ENCODE assay signal across 20 cellular contexts in genomic region chr2:100983684-100984310, GRCh38. TPM values are rescaled to one million over a fixed set of nuclear protein-coding genes. Genes with fewer than 3 reads are reported as not detected.
DNase-seq lines count a peak whose midpoint lies in the region; ATAC-seq and TF ChIP-seq lines count a peak whose summit lies in the region.
"Had no signal": no experiment of that assay in that cellular context is flagged by ENCODE, and none has a peak within 500 bp of the region (broad histone marks: within the 10 kb centered on the region; RNA-seq: fewer than 3 reads in every experiment).

No MANE protein-coding gene starts in this region.

- H3K27me3 ChIP-seq in SK-N-SH (ENCODE audit: insufficient read depth) (no peaks in the 10 kb centered on the region), dorsolateral prefrontal cortex (no peaks in the 10 kb centered on the region), right lobe of liver (no peaks in the 10 kb centered on the region)
- H3K27me3 ChIP-seq: BLaER1, body of pancreas, tibial artery had no signal

- CTCF ChIA-PET in SK-N-SH (lab: Yijun Ruan, JAX) = interaction anchor here (1.2 to 2.5 kb wide), 4 partner anchors 19 to 564 kb away, joined by 3 to 19 read pairs (median 10); no protein-coding TSS in a partner anchor
- CTCF ChIA-PET in activated naive CD4-positive, alpha-beta T cell treated with anti-CD3 and anti-CD28 coated beads for 36 hours (lab: Charles Lee) = interaction anchor here (0.9 to 1.0 kb wide), 2 partner anchors 15 to 377 kb away, joined by 3 to 4 read pairs; no protein-coding TSS in a partner anchor

- intact Hi-C loops in dorsolateral prefrontal cortex (cut with DNase I) (loop anchor here (2.0 to 10.0 kb wide), 4 partner anchors 59 to 559 kb away; partner anchors contain the start of gene NPAS2 (in 1 of the 2)), right lobe of liver (cut with DNase I) (loop anchor here (5.0 to 10.0 kb wide), 3 partner anchors 256 to 369 kb away; no protein-coding TSS in a partner anchor)
- intact Hi-C loops in activated naive CD4-positive, alpha-beta T cell treated with anti-CD3 and anti-CD28 coated beads for 36 hours (cut with micrococcal nuclease) = loop anchor here (2.0 to 10.0 kb wide), 2 partner anchors 261 to 719 kb away; no protein-coding TSS in a partner anchor

- H3F3A ChIP-seq in SK-N-SH (replicated peaks; ENCODE audit: insufficient read depth) = no peaks in the 10 kb centered on the region

- H3K27me3 Mint-ChIP-seq in activated naive CD4-positive, alpha-beta T cell treated with anti-CD3 and anti-CD28 coated beads for 36 hours (ENCODE audit: low read depth) = no peaks in the 10 kb centered on the region

- H3K27ac ChIP-seq in SK-N-SH (ENCODE audit: low read depth in 2 of 2, low read length in 1 of 2) = no peak overlapping the region; a peak in 1 of 4 replicates
- H3K27ac ChIP-seq in dorsolateral prefrontal cortex = peak overlapping the region in 57 of 59 donors; percentile 6 to 92 (median 74)
- H3K27ac ChIP-seq in right lobe of liver = peak overlapping the region in 1 of 3 donors; percentile 47
- H3K27ac ChIP-seq in temporal lobe (ENCODE audit: low read depth, low read length) = peak overlapping the region; percentile 83
- H3K27ac ChIP-seq: 22Rv1, BLaER1 had no signal

- H3K4me3 ChIP-seq in SK-N-SH (ENCODE audit: low read depth in 2 of 2, low read length in 1 of 2) = no peak overlapping the region
- H3K4me3 ChIP-seq in dorsolateral prefrontal cortex = no peak overlapping the region
- no peak overlapping the region for H3K4me3 ChIP-seq in right lobe of liver
- H3K4me3 ChIP-seq: BLaER1, body of pancreas, tibial artery had no signal

- H3K36me3 ChIP-seq in SK-N-SH (replicated peaks in 1 of 2; ENCODE audit: control insufficient read depth in 1 of 2, insufficient read depth in 2 of 2, low read length in 1 of 2) = peaks cover 10 to 46% of the 10 kb centered on the region in 2 experiments
- H3K36me3 ChIP-seq in right lobe of liver = peaks cover 0 to 6% (median 0%) of the 10 kb centered on the region in 4 donors
- H3K36me3 ChIP-seq: BLaER1 had no signal

- no peaks in the 10 kb centered on the region for H3K36me3 Mint-ChIP-seq in activated naive CD4-positive, alpha-beta T cell treated with anti-CD3 and anti-CD28 coated beads for 36 hours (ENCODE audit: low read depth)

- H4K20me1 ChIP-seq in SK-N-SH (ENCODE audit: insufficient read depth) = no peaks in the 10 kb centered on the region
- H4K20me1 ChIP-seq: BLaER1 had no signal

- 82% methylated on average over 11 of the region's 11 CpGs for WGBS in SK-N-SH (ENCODE audit: low lambda C conversion rate)
- 62% methylated on average over 11 of the region's 11 CpGs for WGBS in right lobe of liver (ENCODE audit: insufficient coverage, low coverage, low lambda C conversion rate, missing lambda C conversion rate)

- no peak overlapping the region for H3K4me3 Mint-ChIP-seq in activated naive CD4-positive, alpha-beta T cell treated with anti-CD3 and anti-CD28 coated beads for 36 hours

- H2AFZ ChIP-seq in SK-N-SH (ENCODE audit: low read depth) = no peak overlapping the region

- H3K9me3 ChIP-seq in SK-N-SH = no peaks in the 10 kb centered on the region
- no peaks in the 10 kb centered on the region for H3K9me3 ChIP-seq in right lobe of liver
- H3K9me3 ChIP-seq: BLaER1, body of pancreas, tibial artery had no signal

- no peak for TF ChIP-seq CTCF in SK-N-SH (IDR thresholded peaks at IDR 0.05)
- no peak for TF ChIP-seq CTCF in dorsolateral prefrontal cortex (IDR thresholded peaks at IDR 0.05 in 54 of 56, conservative IDR thresholded peaks at IDR 0.05 in 2 of 56; ENCODE audit: low read depth in 1 of 56, partially characterized antibody in 56 of 56)
- peak in 1 of 4 donors; percentile 9 for TF ChIP-seq CTCF in right lobe of liver (IDR thresholded peaks at IDR 0.05)

- no peak overlapping the region for H3K9ac ChIP-seq in SK-N-SH
- H3K9ac ChIP-seq: BLaER1 had no signal

- no peak overlapping the region for H3K27ac Mint-ChIP-seq in activated naive CD4-positive, alpha-beta T cell treated with anti-CD3 and anti-CD28 coated beads for 36 hours

- no peak for DNase-seq in SK-N-SH
- DNase-seq in dorsolateral prefrontal cortex = peak in 1 of 10 donors; percentile 16
- no peak for DNase-seq in right lobe of liver
- DNase-seq in activated naive CD4-positive, alpha-beta T cell treated with anti-CD3 and anti-CD28 coated beads for 36 hours = no peak
- no peak for DNase-seq in stimulated activated CD8-positive, alpha-beta memory T cell treated with anti-CD3 and anti-CD28 coated beads, Interleukin-4, amount 100 ng/mL, for 48 hours
- DNase-seq: activated CD8-positive, alpha-beta memory T cell treated with anti-CD3 and anti-CD28 coated beads, Interleukin-2, amount 50 U/mL, for 4 hours; activated naive CD4-positive, alpha-beta T cell treated with Interleukin-2 at 50 U/mL for 16 hours; body of pancreas; effector CD4-positive, alpha-beta T cell; GF-D8; NCI-H2081; NCI-H526; occipital lobe; T-helper 9 cell; tibial artery had no signal

- POLR2A ChIA-PET in SK-N-SH (lab: Yijun Ruan, JAX) = no interaction called here

- no peaks in the 10 kb centered on the region for H3K79me2 ChIP-seq in SK-N-SH (ENCODE audit: insufficient read depth)

- no peaks in the 10 kb centered on the region for H3K9me3 Mint-ChIP-seq in activated naive CD4-positive, alpha-beta T cell treated with anti-CD3 and anti-CD28 coated beads for 36 hours

- no peaks in the 10 kb centered on the region for H3K4me1 Mint-ChIP-seq in activated naive CD4-positive, alpha-beta T cell treated with anti-CD3 and anti-CD28 coated beads for 36 hours (ENCODE audit: low read depth)

- TF ChIP-seq EP300 in SK-N-SH (IDR thresholded peaks at IDR 0.05; ENCODE audit: borderline replicate concordance in 1 of 2, low read depth in 1 of 2, low read length in 1 of 2) = no peak

- no peak for TF ChIP-seq RAD21 in SK-N-SH (IDR thresholded peaks at IDR 0.05; ENCODE audit: low read length)

- H3K4me2 ChIP-seq in SK-N-SH = no peak overlapping the region
- H3K4me2 ChIP-seq: BLaER1 had no signal

- no peaks in the 10 kb centered on the region; a peak in 1 of 4 replicates for H3K4me1 ChIP-seq in SK-N-SH (ENCODE audit: control insufficient read depth in 1 of 2, insufficient read depth in 2 of 2, low read depth in 1 of 2, low read length in 1 of 2)
- H3K4me1 ChIP-seq in right lobe of liver = no peaks in the 10 kb centered on the region
- H3K4me1 ChIP-seq: body of pancreas had no signal

- H3K9me2 ChIP-seq in SK-N-SH = no peaks in the 10 kb centered on the region

- TF ChIP-seq POLR2A in right lobe of liver (IDR thresholded peaks at IDR 0.05) = no peak

- ATAC-seq in SK-N-SH treated with all-trans-retinoic acid at 6 μM for 48 hours (peak; percentile 35; the same call in 1 of the 3 replicates), right lobe of liver (peak; percentile 59 to 80 (median 70)), GM18511 (IDR thresholded peaks at IDR 0.05; ENCODE audit: unreplicated experiment) (no peak)
- ATAC-seq: body of pancreas had no signal

TF ChIP-seq in SK-N-SH, 30 proteins besides CTCF, POLR2A, EP300 and RAD21:
- TF ChIP-seq SIN3A (IDR thresholded peaks at IDR 0.05; ENCODE audit: borderline replicate concordance, low read depth, low read length) (no peak), TCF12 (IDR thresholded peaks at IDR 0.05) (no peak), FOXM1 (IDR thresholded peaks at IDR 0.05; ENCODE audit: low read depth) (no peak), CHD2 (IDR thresholded peaks at IDR 0.05; ENCODE audit: low read length, partially characterized antibody) (no peak), FOSL2 (IDR thresholded peaks at IDR 0.05; ENCODE audit: borderline replicate concordance, low read depth) (no peak), YY1 (IDR thresholded peaks at IDR 0.05; ENCODE audit: low read depth) (no peak), GABPA (IDR thresholded peaks at IDR 0.05; ENCODE audit: low read depth) (no peak)
- TF ChIP-seq, protein P1, sequence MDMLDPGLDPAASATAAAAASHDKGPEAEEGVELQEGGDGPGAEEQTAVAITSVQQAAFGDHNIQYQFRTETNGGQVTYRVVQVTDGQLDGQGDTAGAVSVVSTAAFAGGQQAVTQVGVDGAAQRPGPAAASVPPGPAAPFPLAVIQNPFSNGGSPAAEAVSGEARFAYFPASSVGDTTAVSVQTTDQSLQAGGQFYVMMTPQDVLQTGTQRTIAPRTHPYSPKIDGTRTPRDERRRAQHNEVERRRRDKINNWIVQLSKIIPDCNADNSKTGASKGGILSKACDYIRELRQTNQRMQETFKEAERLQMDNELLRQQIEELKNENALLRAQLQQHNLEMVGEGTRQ (IDR thresholded peaks at IDR 0.05; ENCODE audit: borderline replicate concordance, low read depth, low read length) = no peak
- TF ChIP-seq, protein P2, sequence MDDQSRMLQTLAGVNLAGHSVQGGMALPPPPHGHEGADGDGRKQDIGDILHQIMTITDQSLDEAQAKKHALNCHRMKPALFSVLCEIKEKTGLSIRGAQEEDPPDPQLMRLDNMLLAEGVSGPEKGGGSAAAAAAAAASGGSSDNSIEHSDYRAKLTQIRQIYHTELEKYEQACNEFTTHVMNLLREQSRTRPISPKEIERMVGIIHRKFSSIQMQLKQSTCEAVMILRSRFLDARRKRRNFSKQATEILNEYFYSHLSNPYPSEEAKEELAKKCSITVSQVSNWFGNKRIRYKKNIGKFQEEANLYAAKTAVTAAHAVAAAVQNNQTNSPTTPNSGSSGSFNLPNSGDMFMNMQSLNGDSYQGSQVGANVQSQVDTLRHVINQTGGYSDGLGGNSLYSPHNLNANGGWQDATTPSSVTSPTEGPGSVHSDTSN (IDR thresholded peaks at IDR 0.05) = no peak

RNA-seq across cellular contexts. Expression of gene RPL31, which starts 18.3 kb away (rescaled TPM):
- polyA plus RNA-seq in SK-N-SH (2012; rRNA removed) = 4,215 and 4,488 TPM in 2 replicates
- 6,617 and 9,342 TPM in 2 replicates for polyA plus RNA-seq in SK-N-SH (2012; cell fraction: cytosol; rRNA removed)
- polyA plus RNA-seq in SK-N-SH (2012; cell fraction: nucleus; rRNA removed) = 1,034 and 1,501 TPM in 2 replicates
- total RNA-seq in dorsolateral prefrontal cortex = 100 to 1,000 TPM; 408 to 917 (median 635) TPM
- 100 to 1,000 TPM; 363 to 497 (median 443) TPM for total RNA-seq in right lobe of liver
- 684 TPM for total RNA-seq in temporal lobe
- total RNA-seq in activated naive CD4-positive, alpha-beta T cell treated with anti-CD3 and anti-CD28 coated beads for 36 hours = 1,000 to 10,000 TPM; 2,225 to 2,255 TPM

Comparison
In these comparisons a context has a peak if more than half of its experiments do, and no peak if none do; other contexts are left out.
1. H3K27ac ChIP-seq: peak in dorsolateral prefrontal cortex (57 of 59) and temporal lobe (single experiment); none in SK-N-SH (0 of 2).